Comparison of ENCODE assay signal across 18 cellular contexts in genomic region chr10:90181251-90181691, GRCh38.
DNase-seq lines count a peak whose midpoint lies in the region; ATAC-seq lines count a peak whose summit lies in the region.
"Had no signal": no experiment of that assay in that cellular context is flagged by ENCODE, and none has a peak within 500 bp of the region (broad histone marks: within the 10 kb centered on the region; RNA-seq: fewer than 3 reads in every experiment).

No MANE protein-coding gene starts in this region.

- no peaks in the 10 kb centered on the region for H3K9me3 ChIP-seq in mesenchymal stem cell (ENCODE audit: control insufficient read depth, low read length)
- H3K9me3 ChIP-seq: SJCRH30 had no signal

- ATAC-seq in GM21360 (IDR thresholded peaks at IDR 0.05; ENCODE audit: unreplicated experiment), result no peak
- ATAC-seq: CD8-positive, alpha-beta T cell; K562 had no signal

- DNase-seq in DMS153 treated with DMSO at 0.1 percent for 48 hours (lab: John Stamatoyannopoulos, UW; ENCODE audit: unreplicated experiment) (peak; percentile 1), DMS153 (lab: John Stamatoyannopoulos, UW) (no peak), Daoy (ENCODE audit: low read depth) (peak; percentile 67), SK-N-DZ (ENCODE audit: low spot score) (peak; percentile 51), mesenchymal stem cell (peak; percentile 30), ecto neural progenitor cell (ENCODE audit: low spot score) (no peak)
- DNase-seq in stimulated activated naive CD4-positive, alpha-beta T cell treated with Interleukin-2 at 50 U/mL for 16 hours (lab: John Stamatoyannopoulos, UW), result no peak
- DNase-seq: CD8-positive, alpha-beta T cell; NCI-H146; NCI-H2081; NCI-H524 treated with DMSO at 0.1 percent for 48 hours; NK-92 treated with Interleukin-12 subunit alpha and Interleukin-12 subunit beta, amount 100 ng/mL, for 24 hours; SJCRH30 had no signal

- H3K4me2 ChIP-seq in mesenchymal stem cell (ENCODE audit: low read length, poor library complexity, severe bottlenecking), result no peak overlapping the region
- H3K4me2 ChIP-seq: BLaER1 had no signal

- no peak overlapping the region for H2BK120ac ChIP-seq in mesenchymal stem cell (ENCODE audit: low read depth, low read length)

- no peak overlapping the region for H4K8ac ChIP-seq in mesenchymal stem cell (ENCODE audit: low read length)

- H3K18ac ChIP-seq in mesenchymal stem cell (ENCODE audit: low read depth in 1 of 2, low read length in 2 of 2), result no peak overlapping the region

- no peak overlapping the region for H2BK5ac ChIP-seq in mesenchymal stem cell (ENCODE audit: low read depth, low read length, poor library complexity, severe bottlenecking)

- H3K79me1 ChIP-seq in mesenchymal stem cell (replicated peaks; ENCODE audit: low read length, poor library complexity, severe bottlenecking), result no peaks in the 10 kb centered on the region

- no peaks in the 10 kb centered on the region for H3K4me1 ChIP-seq in mesenchymal stem cell (ENCODE audit: control insufficient read depth, insufficient read depth, low read depth, low read length)
- H3K4me1 ChIP-seq: SJCRH30 had no signal

- no peak overlapping the region for H2BK15ac ChIP-seq in mesenchymal stem cell (ENCODE audit: low read depth, poor library complexity, severe bottlenecking)

- no peak overlapping the region for H4K91ac ChIP-seq in mesenchymal stem cell (ENCODE audit: low read length)

- H3K9ac ChIP-seq in mesenchymal stem cell (ENCODE audit: low read length), result no peak overlapping the region
- H3K9ac ChIP-seq: BLaER1 had no signal

- no peak overlapping the region for H2AFZ ChIP-seq in mesenchymal stem cell (ENCODE audit: low read depth, low read length)

- H2AK5ac ChIP-seq in mesenchymal stem cell (ENCODE audit: low read length, severe bottlenecking), result no peak overlapping the region

- no peak overlapping the region for H3K23ac ChIP-seq in mesenchymal stem cell (ENCODE audit: low read length in 2 of 2)

- 40% methylated on average over 1 of the region's 2 CpGs for WGBS in mesenchymal stem cell

- H3K4ac ChIP-seq in mesenchymal stem cell (ENCODE audit: low read depth in 1 of 2, low read length in 2 of 2), result no peak overlapping the region

- H3K4me3 ChIP-seq in mesenchymal stem cell (ENCODE audit: insufficient read depth in 1 of 2, low read depth in 1 of 2, low read length in 2 of 2), result no peak overlapping the region
- H3K4me3 ChIP-seq: BLaER1, K562, SJCRH30 had no signal

- no peak overlapping the region for H3K27ac ChIP-seq in mesenchymal stem cell (ENCODE audit: low read length, poor library complexity, severe bottlenecking)
- H3K27ac ChIP-seq: 22Rv1, BLaER1, RWPE1, SJCRH30 had no signal

- H3K14ac ChIP-seq in mesenchymal stem cell (ENCODE audit: low read length in 2 of 2), result no peak overlapping the region

- H3K36me3 ChIP-seq in mesenchymal stem cell (ENCODE audit: control insufficient read depth in 1 of 2, insufficient read depth in 2 of 2, low read depth in 1 of 2, low read length in 2 of 2), result no peaks in the 10 kb centered on the region
- H3K36me3 ChIP-seq: BLaER1, SJCRH30 had no signal

- no peak overlapping the region for H2BK12ac ChIP-seq in mesenchymal stem cell (ENCODE audit: low read length in 2 of 2)

- no peaks in the 10 kb centered on the region for H3K27me3 ChIP-seq in mesenchymal stem cell (ENCODE audit: control insufficient read depth in 1 of 2, insufficient read depth in 1 of 2, low read length in 2 of 2)
- H3K27me3 ChIP-seq: BLaER1, SJCRH30 had no signal

Comparison
In these comparisons a context has a peak if more than half of its experiments do, and no peak if none do; other contexts are left out.
1. DNase-seq: peak in DMS153 treated with DMSO at 0.1 percent for 48 hours (single experiment), Daoy (single experiment), SK-N-DZ (single experiment) and mesenchymal stem cell (single experiment); none in DMS153 (single experiment), ecto neural progenitor cell (single experiment) and stimulated activated naive CD4-positive, alpha-beta T cell treated with Interleukin-2 at 50 U/mL for 16 hours (single experiment).